ENCODE assay signal across 1 cellular context in genomic region chr6:45619211-45619760, GRCh38.
TF ChIP-seq lines count a peak whose summit lies in the region.

No MANE protein-coding gene starts in this region.

TF ChIP-seq in SK-N-SH, 30 proteins besides CTCF, POLR2A, EP300 and RAD21:
- TF ChIP-seq PBX3 (IDR thresholded peaks at IDR 0.05) (peak; percentile 55), RCOR1 (IDR thresholded peaks at IDR 0.05; ENCODE audit: low read length) (no peak), FOSL2 (IDR thresholded peaks at IDR 0.05; ENCODE audit: borderline replicate concordance, low read depth) (no peak), CHD2 (IDR thresholded peaks at IDR 0.05; ENCODE audit: low read length, partially characterized antibody) (no peak), NFIC (IDR thresholded peaks at IDR 0.05; ENCODE audit: borderline replicate concordance) (no peak), TCF12 (IDR thresholded peaks at IDR 0.05) (peak; percentile 72), RXRA (IDR thresholded peaks at IDR 0.05; ENCODE audit: borderline replicate concordance, low read depth) (no peak)
- TF ChIP-seq, protein P1, sequence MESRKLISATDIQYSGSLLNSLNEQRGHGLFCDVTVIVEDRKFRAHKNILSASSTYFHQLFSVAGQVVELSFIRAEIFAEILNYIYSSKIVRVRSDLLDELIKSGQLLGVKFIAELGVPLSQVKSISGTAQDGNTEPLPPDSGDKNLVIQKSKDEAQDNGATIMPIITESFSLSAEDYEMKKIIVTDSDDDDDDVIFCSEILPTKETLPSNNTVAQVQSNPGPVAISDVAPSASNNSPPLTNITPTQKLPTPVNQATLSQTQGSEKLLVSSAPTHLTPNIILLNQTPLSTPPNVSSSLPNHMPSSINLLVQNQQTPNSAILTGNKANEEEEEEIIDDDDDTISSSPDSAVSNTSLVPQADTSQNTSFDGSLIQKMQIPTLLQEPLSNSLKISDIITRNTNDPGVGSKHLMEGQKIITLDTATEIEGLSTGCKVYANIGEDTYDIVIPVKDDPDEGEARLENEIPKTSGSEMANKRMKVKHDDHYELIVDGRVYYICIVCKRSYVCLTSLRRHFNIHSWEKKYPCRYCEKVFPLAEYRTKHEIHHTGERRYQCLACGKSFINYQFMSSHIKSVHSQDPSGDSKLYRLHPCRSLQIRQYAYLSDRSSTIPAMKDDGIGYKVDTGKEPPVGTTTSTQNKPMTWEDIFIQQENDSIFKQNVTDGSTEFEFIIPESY (IDR thresholded peaks at IDR 0.05; ENCODE audit: borderline replicate concordance, low read depth), result no peak
